In the genomic region with DNA sequence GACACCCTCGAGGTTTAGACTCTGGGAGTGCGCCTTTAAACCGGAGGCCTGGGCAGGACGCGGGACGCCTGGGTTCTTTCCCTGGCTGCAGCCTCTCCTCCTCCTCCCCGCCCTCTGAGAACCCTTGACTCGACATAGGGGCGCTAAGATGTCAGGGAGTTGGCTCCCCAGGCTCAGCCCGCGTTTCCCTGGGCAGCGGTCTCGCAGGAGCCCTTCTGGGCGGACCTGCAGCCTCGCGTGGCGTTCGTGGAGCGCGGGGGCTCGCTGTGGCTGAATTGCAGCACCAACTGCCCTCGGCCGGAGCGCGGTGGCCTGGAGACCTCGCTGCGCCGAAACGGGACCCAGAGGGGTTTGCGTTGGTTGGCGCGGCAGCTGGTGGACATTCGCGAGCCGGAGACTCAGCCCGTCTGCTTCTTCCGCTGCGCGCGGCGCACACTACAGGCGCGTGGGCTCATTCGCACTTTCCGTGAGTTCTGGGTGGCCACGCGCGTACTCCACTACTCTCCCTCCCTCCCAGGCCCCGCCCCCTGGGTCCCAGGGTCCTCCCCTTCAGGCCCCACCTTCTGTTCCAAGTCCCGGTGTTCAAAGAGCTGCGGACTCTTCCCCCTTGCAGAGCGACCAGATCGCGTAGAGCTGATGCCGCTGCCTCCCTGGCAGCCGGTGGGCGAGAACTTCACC, we compare ENCODE assay signal across 8 cellular contexts. TPM values are rescaled to one million over a fixed set of nuclear protein-coding genes. Genes with fewer than 3 reads are reported as not detected.
DNase-seq lines count a peak whose midpoint lies in the region; ATAC-seq lines count a peak whose summit lies in the region.

No MANE protein-coding gene starts in this region.

- peaks cover 65% of the 10 kb centered on the region for H3K27me3 Mint-ChIP-seq in dendritic cell treated with granulocyte-macrophage colony-stimulating factor and Interleukin-4, amounts not matched to agents 40 ng/mL and 50 ng/mL, for 4 days

- H3K9me3 Mint-ChIP-seq in dendritic cell treated with granulocyte-macrophage colony-stimulating factor and Interleukin-4, amounts not matched to agents 40 ng/mL and 50 ng/mL, for 4 days: no peaks in the 10 kb centered on the region

- no peak overlapping the region for H2BK120ac ChIP-seq in mesenchymal stem cell (ENCODE audit: low read depth, low read length)

- ATAC-seq in GM19463 (IDR thresholded peaks at IDR 0.05; ENCODE audit: unreplicated experiment) (no peak), HG02852 (IDR thresholded peaks at IDR 0.05; ENCODE audit: unreplicated experiment) (no peak)

- WGBS in mesenchymal stem cell: 2% methylated on average over 46 of the region's 57 CpGs

- H3K4me2 ChIP-seq in BLaER1 treated with 17β-estradiol and CSF1 and Interleukin-3, amounts not matched to agents 10 nM and 100 nM: peak overlapping the region; percentile 83 to 96 (median 88)
- peak overlapping the region; percentile 78 for H3K4me2 ChIP-seq in mesenchymal stem cell (ENCODE audit: low read length, poor library complexity, severe bottlenecking)

- peak overlapping the region; percentile 73 for H3K4me3 Mint-ChIP-seq in dendritic cell treated with granulocyte-macrophage colony-stimulating factor and Interleukin-4, amounts not matched to agents 40 ng/mL and 50 ng/mL, for 4 days

- intact Hi-C loops in dendritic cell treated with granulocyte-macrophage colony-stimulating factor and Interleukin-4, amounts not matched to agents 40 ng/mL and 50 ng/mL, for 4 days (cut with micrococcal nuclease): loop anchor here (5.0 kb wide), 1 partner anchor 41 kb away; the partner anchor contains the start of gene RAVER1

- peak overlapping the region; percentile 39 to 67 (median 53) for H3K4me3 ChIP-seq in BLaER1 treated with 17β-estradiol and CSF1 and Interleukin-3, amounts not matched to agents 10 nM and 100 nM
- peak overlapping the region; percentile 44 to 56 for H3K4me3 ChIP-seq in mesenchymal stem cell (ENCODE audit: insufficient read depth in 1 of 2, low read depth in 1 of 2, low read length in 2 of 2)
- peak overlapping the region in 4 of 5 donors; percentile 32 to 66 (median 52) for H3K4me3 ChIP-seq in subcutaneous abdominal adipose tissue (ENCODE audit: low read depth in 1 of 5, low read length in 5 of 5)

- H2AK5ac ChIP-seq in mesenchymal stem cell (ENCODE audit: low read length, severe bottlenecking): no peak overlapping the region

- H3K36me3 Mint-ChIP-seq in dendritic cell treated with granulocyte-macrophage colony-stimulating factor and Interleukin-4, amounts not matched to agents 40 ng/mL and 50 ng/mL, for 4 days (ENCODE audit: low read depth): peaks cover 24% of the 10 kb centered on the region

- no peak overlapping the region for H2BK12ac ChIP-seq in mesenchymal stem cell (ENCODE audit: low read length in 2 of 2)

- H4K20me1 ChIP-seq in BLaER1 treated with 17β-estradiol and CSF1 and Interleukin-3, amounts not matched to agents 10 nM and 100 nM: peaks cover 5 to 72% (median 36%) of the 10 kb centered on the region in 11 experiments

- no peak overlapping the region for H2AFZ ChIP-seq in mesenchymal stem cell (ENCODE audit: low read depth, low read length)

- H3K27me3 ChIP-seq in BLaER1 treated with 17β-estradiol and CSF1 and Interleukin-3, amounts not matched to agents 10 nM and 100 nM: peaks cover 86 to 99% (median 95%) of the 10 kb centered on the region in 11 experiments
- peaks cover 90 to 97% of the 10 kb centered on the region in 2 experiments for H3K27me3 ChIP-seq in mesenchymal stem cell (ENCODE audit: control insufficient read depth in 1 of 2, insufficient read depth in 1 of 2, low read length in 2 of 2)
- H3K27me3 ChIP-seq in subcutaneous abdominal adipose tissue (ENCODE audit: control insufficient read depth in 5 of 5, insufficient read depth in 4 of 5, low read length in 5 of 5): peaks cover 53 to 93% (median 77%) of the 10 kb centered on the region in 5 donors

- peaks cover 0 to 4% (median 1%) of the 10 kb centered on the region in 11 experiments; a peak in 12 of 22 replicates for H3K36me3 ChIP-seq in BLaER1 treated with 17β-estradiol and CSF1 and Interleukin-3, amounts not matched to agents 10 nM and 100 nM
- H3K36me3 ChIP-seq in mesenchymal stem cell (ENCODE audit: control insufficient read depth in 1 of 2, insufficient read depth in 2 of 2, low read depth in 1 of 2, low read length in 2 of 2): peaks cover 3% of the 10 kb centered on the region in 2 experiments
- peaks cover 0 to 3% (median 0%) of the 10 kb centered on the region in 5 donors for H3K36me3 ChIP-seq in subcutaneous abdominal adipose tissue (ENCODE audit: control insufficient read depth in 5 of 5, insufficient read depth in 5 of 5, low read length in 5 of 5)

- H3K14ac ChIP-seq in mesenchymal stem cell (ENCODE audit: low read length in 2 of 2): no peak overlapping the region

- no peak overlapping the region for H2BK15ac ChIP-seq in mesenchymal stem cell (ENCODE audit: low read depth, poor library complexity, severe bottlenecking)

- peak overlapping the region in 6 of 11 experiments; percentile 17 to 57 (median 36); a peak in 9 of 22 replicates for H3K9ac ChIP-seq in BLaER1 treated with 17β-estradiol and CSF1 and Interleukin-3, amounts not matched to agents 10 nM and 100 nM
- no peak overlapping the region for H3K9ac ChIP-seq in mesenchymal stem cell (ENCODE audit: low read length)
- peak overlapping the region in 2 of 5 donors; percentile 41 to 45 for H3K9ac ChIP-seq in subcutaneous abdominal adipose tissue (ENCODE audit: low read length in 5 of 5)

- no peak overlapping the region for H4K8ac ChIP-seq in mesenchymal stem cell (ENCODE audit: low read length)

- no peaks in the 10 kb centered on the region for H3K79me1 ChIP-seq in mesenchymal stem cell (replicated peaks; ENCODE audit: low read length, poor library complexity, severe bottlenecking)

- H3K23ac ChIP-seq in mesenchymal stem cell (ENCODE audit: low read length in 2 of 2): peak overlapping the region in 1 of 2 experiments; percentile 92

- H4K91ac ChIP-seq in mesenchymal stem cell (ENCODE audit: low read length): no peak overlapping the region

- DNase-seq in HK-2 (ENCODE audit: unreplicated experiment) (peak; percentile 34), T1000 (lab: John Stamatoyannopoulos, UW) (peak; percentile 53), mesenchymal stem cell (peak; percentile 68)

- H3K4me1 Mint-ChIP-seq in dendritic cell treated with granulocyte-macrophage colony-stimulating factor and Interleukin-4, amounts not matched to agents 40 ng/mL and 50 ng/mL, for 4 days (ENCODE audit: low read depth): peaks cover 97% of the 10 kb centered on the region

- peak overlapping the region in 1 of 2 experiments; percentile 22 for H3K18ac ChIP-seq in mesenchymal stem cell (ENCODE audit: low read depth in 1 of 2, low read length in 2 of 2)

- no peak overlapping the region for H2BK5ac ChIP-seq in mesenchymal stem cell (ENCODE audit: low read depth, low read length, poor library complexity, severe bottlenecking)

- peaks cover 0 to 21% (median 4%) of the 10 kb centered on the region in 11 experiments; a peak in 8 of 22 replicates for H3K9me3 ChIP-seq in BLaER1 treated with 17β-estradiol and CSF1 and Interleukin-3, amounts not matched to agents 10 nM and 100 nM (replicated peaks in 1 of 11)
- peaks cover 9% of the 10 kb centered on the region for H3K9me3 ChIP-seq in mesenchymal stem cell (ENCODE audit: control insufficient read depth, low read length)
- no peaks in the 10 kb centered on the region for H3K9me3 ChIP-seq in subcutaneous abdominal adipose tissue (ENCODE audit: control insufficient read depth in 5 of 5, low read length in 5 of 5)

- H3K4me1 ChIP-seq in BLaER1 treated with 17β-estradiol and CSF1 and Interleukin-3, amounts not matched to agents 10 nM and 100 nM: peaks cover 79 to 100% (median 89%) of the 10 kb centered on the region in 10 experiments
- H3K4me1 ChIP-seq in mesenchymal stem cell (ENCODE audit: control insufficient read depth, insufficient read depth, low read depth, low read length) (peaks cover 64% of the 10 kb centered on the region), subcutaneous abdominal adipose tissue (ENCODE audit: control insufficient read depth in 5 of 5, insufficient read depth in 5 of 5, low read length in 5 of 5) (peaks cover 2 to 88% (median 70%) of the 10 kb centered on the region in 5 donors)

- H3K27ac ChIP-seq in BLaER1 treated with 17β-estradiol and CSF1 and Interleukin-3, amounts not matched to agents 10 nM and 100 nM: no peak overlapping the region
- H3K27ac ChIP-seq in mesenchymal stem cell (ENCODE audit: low read length, poor library complexity, severe bottlenecking) (no peak overlapping the region), subcutaneous abdominal adipose tissue (ENCODE audit: low read depth, low read length) (no peak overlapping the region)

- H3K4ac ChIP-seq in mesenchymal stem cell (ENCODE audit: low read depth in 1 of 2, low read length in 2 of 2): no peak overlapping the region

- peak overlapping the region; percentile 67 for H3K27ac Mint-ChIP-seq in dendritic cell treated with granulocyte-macrophage colony-stimulating factor and Interleukin-4, amounts not matched to agents 40 ng/mL and 50 ng/mL, for 4 days

RNA-seq across cellular contexts. Expression of gene ICAM5, which starts 1.3 kb away (rescaled TPM):
- polyA plus RNA-seq in mesenchymal stem cell (2013, experiment 1 of 2): 0.73 TPM
- 0.86 TPM for polyA plus RNA-seq in mesenchymal stem cell (2013, experiment 2 of 2)

RNA-seq across cellular contexts. Expression of gene ICAM4, which starts 4.3 kb away (rescaled TPM):
- 1.4 TPM for polyA plus RNA-seq in mesenchymal stem cell (2013, experiment 1 of 2)
- polyA plus RNA-seq in mesenchymal stem cell (2013, experiment 2 of 2): 1.0 TPM

RNA-seq across cellular contexts. Expression of gene ZGLP1, which starts 18.6 kb away (rescaled TPM):
- polyA plus RNA-seq in mesenchymal stem cell (2013, experiment 1 of 2): 1.0 TPM
- 1.2 TPM for polyA plus RNA-seq in mesenchymal stem cell (2013, experiment 2 of 2)

RNA-seq across cellular contexts. Expression of gene ICAM1, which starts 20.1 kb away (rescaled TPM):
- 73.0 TPM for polyA plus RNA-seq in mesenchymal stem cell (2013, experiment 1 of 2)
- polyA plus RNA-seq in mesenchymal stem cell (2013, experiment 2 of 2): 70.2 TPM

RNA-seq across cellular contexts. Expression of gene FDX2, which starts 24.8 kb away (rescaled TPM):
- polyA plus RNA-seq in mesenchymal stem cell (2013, experiment 1 of 2): 21.8 TPM
- 22.8 TPM for polyA plus RNA-seq in mesenchymal stem cell (2013, experiment 2 of 2)
